1 cellular context compared by ENCODE assay signal in the genomic region with DNA sequence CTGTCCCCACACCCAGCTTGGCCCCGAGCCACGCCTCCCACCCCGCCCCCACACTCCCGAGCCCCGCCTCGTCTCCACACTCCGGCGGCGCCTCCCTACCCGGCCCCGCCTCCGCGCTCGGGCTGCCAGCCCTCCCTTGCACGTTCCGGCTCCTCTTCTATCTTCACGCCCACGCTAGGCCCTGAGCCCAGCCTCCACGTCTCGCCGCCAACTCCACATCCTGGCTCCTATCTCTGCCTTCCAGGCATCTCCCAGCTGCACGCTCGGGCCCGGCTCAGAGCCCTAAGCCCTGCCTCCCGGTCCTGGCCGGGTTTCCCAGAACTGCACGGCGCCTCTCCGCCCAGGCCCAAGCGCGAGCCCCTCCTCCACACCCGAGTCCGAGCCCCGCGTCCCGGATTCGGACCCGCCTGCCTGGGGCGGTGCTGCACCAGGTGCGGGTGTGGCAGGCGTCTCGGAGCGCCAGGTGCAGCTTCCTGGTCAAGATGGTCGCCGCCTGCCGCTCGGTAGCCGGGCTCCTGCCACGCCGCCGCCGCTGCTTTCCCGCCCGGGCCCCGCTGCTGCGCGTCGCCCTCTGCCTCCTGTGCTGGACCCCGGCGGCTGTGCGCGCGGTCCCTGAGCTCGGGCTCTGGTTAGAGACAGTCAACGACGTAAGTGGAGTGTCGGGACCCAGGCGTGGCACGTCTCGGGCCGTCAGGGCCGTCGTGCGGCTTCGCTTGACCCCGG.
TF ChIP-seq lines count a peak whose summit lies in the region.

A gene with protein sequence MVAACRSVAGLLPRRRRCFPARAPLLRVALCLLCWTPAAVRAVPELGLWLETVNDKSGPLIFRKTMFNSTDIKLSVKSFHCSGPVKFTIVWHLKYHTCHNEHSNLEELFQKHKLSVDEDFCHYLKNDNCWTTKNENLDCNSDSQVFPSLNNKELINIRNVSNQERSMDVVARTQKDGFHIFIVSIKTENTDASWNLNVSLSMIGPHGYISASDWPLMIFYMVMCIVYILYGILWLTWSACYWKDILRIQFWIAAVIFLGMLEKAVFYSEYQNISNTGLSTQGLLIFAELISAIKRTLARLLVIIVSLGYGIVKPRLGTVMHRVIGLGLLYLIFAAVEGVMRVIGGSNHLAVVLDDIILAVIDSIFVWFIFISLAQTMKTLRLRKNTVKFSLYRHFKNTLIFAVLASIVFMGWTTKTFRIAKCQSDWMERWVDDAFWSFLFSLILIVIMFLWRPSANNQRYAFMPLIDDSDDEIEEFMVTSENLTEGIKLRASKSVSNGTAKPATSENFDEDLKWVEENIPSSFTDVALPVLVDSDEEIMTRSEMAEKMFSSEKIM (plus strand): TSS at position 160 of the 723 bp plus-strand sequence. CDS start 323 bp downstream, at position 483.

TF ChIP-seq in WTC11, 78 proteins besides CTCF, POLR2A, EP300 and RAD21 (continued from another document):
- TF ChIP-seq, protein P1, sequence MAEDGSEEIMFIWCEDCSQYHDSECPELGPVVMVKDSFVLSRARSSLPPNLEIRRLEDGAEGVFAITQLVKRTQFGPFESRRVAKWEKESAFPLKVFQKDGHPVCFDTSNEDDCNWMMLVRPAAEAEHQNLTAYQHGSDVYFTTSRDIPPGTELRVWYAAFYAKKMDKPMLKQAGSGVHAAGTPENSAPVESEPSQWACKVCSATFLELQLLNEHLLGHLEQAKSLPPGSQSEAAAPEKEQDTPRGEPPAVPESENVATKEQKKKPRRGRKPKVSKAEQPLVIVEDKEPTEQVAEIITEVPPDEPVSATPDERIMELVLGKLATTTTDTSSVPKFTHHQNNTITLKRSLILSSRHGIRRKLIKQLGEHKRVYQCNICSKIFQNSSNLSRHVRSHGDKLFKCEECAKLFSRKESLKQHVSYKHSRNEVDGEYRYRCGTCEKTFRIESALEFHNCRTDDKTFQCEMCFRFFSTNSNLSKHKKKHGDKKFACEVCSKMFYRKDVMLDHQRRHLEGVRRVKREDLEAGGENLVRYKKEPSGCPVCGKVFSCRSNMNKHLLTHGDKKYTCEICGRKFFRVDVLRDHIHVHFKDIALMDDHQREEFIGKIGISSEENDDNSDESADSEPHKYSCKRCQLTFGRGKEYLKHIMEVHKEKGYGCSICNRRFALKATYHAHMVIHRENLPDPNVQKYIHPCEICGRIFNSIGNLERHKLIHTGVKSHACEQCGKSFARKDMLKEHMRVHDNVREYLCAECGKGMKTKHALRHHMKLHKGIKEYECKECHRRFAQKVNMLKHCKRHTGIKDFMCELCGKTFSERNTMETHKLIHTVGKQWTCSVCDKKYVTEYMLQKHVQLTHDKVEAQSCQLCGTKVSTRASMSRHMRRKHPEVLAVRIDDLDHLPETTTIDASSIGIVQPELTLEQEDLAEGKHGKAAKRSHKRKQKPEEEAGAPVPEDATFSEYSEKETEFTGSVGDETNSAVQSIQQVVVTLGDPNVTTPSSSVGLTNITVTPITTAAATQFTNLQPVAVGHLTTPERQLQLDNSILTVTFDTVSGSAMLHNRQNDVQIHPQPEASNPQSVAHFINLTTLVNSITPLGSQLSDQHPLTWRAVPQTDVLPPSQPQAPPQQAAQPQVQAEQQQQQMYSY (CRISPR knock-in tag; IDR thresholded peaks at IDR 0.05), result peak; percentile 26; the same call in 1 of the 2 replicates
- TF ChIP-seq NFE2L1 (CRISPR knock-in tag; IDR thresholded peaks at IDR 0.05) (peak; percentile 76), GABPB1 (CRISPR knock-in tag; IDR thresholded peaks at IDR 0.05) (peak; percentile 57), ZNF232 (CRISPR knock-in tag; IDR thresholded peaks at IDR 0.05) (peak; percentile 82; the same call in 1 of the 2 replicates), MXD4 (CRISPR knock-in tag; IDR thresholded peaks at IDR 0.05; ENCODE audit: borderline replicate concordance) (no peak), TEAD1 (CRISPR knock-in tag; IDR thresholded peaks at IDR 0.05) (no peak), CBFB (CRISPR knock-in tag; IDR thresholded peaks at IDR 0.05; ENCODE audit: low read depth) (no peak), RELA (CRISPR knock-in tag; IDR thresholded peaks at IDR 0.05; ENCODE audit: borderline replicate concordance) (no peak), ELF4 (CRISPR knock-in tag; IDR thresholded peaks at IDR 0.05; ENCODE audit: low read depth) (peak; percentile 85; the same call in 1 of the 2 replicates)
- TF ChIP-seq, protein P2, sequence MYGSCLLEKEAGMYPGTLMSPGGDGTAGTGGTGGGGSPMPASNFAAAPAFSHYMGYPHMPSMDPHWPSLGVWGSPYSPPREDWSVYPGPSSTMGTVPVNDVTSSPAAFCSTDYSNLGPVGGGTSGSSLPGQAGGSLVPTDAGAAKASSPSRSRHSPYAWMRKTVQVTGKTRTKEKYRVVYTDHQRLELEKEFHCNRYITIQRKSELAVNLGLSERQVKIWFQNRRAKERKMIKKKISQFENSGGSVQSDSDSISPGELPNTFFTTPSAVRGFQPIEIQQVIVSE (CRISPR knock-in tag; IDR thresholded peaks at IDR 0.05; ENCODE audit: borderline replicate concordance), result 0 out of 2 replicates have a peak, but pooled peaks have one; percentile 61
- TF ChIP-seq, protein P3, sequence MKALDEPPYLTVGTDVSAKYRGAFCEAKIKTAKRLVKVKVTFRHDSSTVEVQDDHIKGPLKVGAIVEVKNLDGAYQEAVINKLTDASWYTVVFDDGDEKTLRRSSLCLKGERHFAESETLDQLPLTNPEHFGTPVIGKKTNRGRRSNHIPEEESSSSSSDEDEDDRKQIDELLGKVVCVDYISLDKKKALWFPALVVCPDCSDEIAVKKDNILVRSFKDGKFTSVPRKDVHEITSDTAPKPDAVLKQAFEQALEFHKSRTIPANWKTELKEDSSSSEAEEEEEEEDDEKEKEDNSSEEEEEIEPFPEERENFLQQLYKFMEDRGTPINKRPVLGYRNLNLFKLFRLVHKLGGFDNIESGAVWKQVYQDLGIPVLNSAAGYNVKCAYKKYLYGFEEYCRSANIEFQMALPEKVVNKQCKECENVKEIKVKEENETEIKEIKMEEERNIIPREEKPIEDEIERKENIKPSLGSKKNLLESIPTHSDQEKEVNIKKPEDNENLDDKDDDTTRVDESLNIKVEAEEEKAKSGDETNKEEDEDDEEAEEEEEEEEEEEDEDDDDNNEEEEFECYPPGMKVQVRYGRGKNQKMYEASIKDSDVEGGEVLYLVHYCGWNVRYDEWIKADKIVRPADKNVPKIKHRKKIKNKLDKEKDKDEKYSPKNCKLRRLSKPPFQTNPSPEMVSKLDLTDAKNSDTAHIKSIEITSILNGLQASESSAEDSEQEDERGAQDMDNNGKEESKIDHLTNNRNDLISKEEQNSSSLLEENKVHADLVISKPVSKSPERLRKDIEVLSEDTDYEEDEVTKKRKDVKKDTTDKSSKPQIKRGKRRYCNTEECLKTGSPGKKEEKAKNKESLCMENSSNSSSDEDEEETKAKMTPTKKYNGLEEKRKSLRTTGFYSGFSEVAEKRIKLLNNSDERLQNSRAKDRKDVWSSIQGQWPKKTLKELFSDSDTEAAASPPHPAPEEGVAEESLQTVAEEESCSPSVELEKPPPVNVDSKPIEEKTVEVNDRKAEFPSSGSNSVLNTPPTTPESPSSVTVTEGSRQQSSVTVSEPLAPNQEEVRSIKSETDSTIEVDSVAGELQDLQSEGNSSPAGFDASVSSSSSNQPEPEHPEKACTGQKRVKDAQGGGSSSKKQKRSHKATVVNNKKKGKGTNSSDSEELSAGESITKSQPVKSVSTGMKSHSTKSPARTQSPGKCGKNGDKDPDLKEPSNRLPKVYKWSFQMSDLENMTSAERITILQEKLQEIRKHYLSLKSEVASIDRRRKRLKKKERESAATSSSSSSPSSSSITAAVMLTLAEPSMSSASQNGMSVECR (CRISPR knock-in tag; IDR thresholded peaks at IDR 0.05; ENCODE audit: borderline replicate concordance), result peak; percentile 84
- TF ChIP-seq, protein P4, sequence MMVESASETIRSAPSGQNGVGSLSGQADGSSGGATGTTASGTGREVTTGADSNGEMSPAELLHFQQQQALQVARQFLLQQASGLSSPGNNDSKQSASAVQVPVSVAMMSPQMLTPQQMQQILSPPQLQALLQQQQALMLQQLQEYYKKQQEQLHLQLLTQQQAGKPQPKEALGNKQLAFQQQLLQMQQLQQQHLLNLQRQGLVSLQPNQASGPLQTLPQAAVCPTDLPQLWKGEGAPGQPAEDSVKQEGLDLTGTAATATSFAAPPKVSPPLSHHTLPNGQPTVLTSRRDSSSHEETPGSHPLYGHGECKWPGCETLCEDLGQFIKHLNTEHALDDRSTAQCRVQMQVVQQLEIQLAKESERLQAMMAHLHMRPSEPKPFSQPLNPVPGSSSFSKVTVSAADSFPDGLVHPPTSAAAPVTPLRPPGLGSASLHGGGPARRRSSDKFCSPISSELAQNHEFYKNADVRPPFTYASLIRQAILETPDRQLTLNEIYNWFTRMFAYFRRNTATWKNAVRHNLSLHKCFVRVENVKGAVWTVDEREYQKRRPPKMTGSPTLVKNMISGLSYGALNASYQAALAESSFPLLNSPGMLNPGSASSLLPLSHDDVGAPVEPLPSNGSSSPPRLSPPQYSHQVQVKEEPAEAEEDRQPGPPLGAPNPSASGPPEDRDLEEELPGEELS (CRISPR knock-in tag; IDR thresholded peaks at IDR 0.05), result peak; percentile 87
- TF ChIP-seq, protein P5, sequence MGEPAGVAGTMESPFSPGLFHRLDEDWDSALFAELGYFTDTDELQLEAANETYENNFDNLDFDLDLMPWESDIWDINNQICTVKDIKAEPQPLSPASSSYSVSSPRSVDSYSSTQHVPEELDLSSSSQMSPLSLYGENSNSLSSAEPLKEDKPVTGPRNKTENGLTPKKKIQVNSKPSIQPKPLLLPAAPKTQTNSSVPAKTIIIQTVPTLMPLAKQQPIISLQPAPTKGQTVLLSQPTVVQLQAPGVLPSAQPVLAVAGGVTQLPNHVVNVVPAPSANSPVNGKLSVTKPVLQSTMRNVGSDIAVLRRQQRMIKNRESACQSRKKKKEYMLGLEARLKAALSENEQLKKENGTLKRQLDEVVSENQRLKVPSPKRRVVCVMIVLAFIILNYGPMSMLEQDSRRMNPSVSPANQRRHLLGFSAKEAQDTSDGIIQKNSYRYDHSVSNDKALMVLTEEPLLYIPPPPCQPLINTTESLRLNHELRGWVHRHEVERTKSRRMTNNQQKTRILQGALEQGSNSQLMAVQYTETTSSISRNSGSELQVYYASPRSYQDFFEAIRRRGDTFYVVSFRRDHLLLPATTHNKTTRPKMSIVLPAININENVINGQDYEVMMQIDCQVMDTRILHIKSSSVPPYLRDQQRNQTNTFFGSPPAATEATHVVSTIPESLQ (CRISPR knock-in tag; IDR thresholded peaks at IDR 0.05), result no peak
- TF ChIP-seq, protein P6, sequence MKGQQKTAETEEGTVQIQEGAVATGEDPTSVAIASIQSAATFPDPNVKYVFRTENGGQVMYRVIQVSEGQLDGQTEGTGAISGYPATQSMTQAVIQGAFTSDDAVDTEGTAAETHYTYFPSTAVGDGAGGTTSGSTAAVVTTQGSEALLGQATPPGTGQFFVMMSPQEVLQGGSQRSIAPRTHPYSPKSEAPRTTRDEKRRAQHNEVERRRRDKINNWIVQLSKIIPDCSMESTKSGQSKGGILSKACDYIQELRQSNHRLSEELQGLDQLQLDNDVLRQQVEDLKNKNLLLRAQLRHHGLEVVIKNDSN (CRISPR knock-in tag; IDR thresholded peaks at IDR 0.05), result peak; percentile 10; the same call in 1 of the 2 replicates
